8 cellular contexts compared by ENCODE assay signal in genomic region chr21:42653492-42654061, GRCh38. TPM values are rescaled to one million over a fixed set of nuclear protein-coding genes. Genes with fewer than 3 reads are reported as not detected.
DNase-seq lines count a peak whose midpoint lies in the region; ATAC-seq and TF ChIP-seq lines count a peak whose summit lies in the region.

TSS of gene PDE9A (plus strand) at chr21:42653621. CDS start at chr21:42653815, 194 bp downstream.

- H3K4me1 ChIP-seq in heart right ventricle (peaks cover 0 to 39% (median 27%) of the 10 kb centered on the region in 9 donors), psoas muscle (peaks cover 6% of the 10 kb centered on the region)

- in situ Hi-C loops in ACHN (cut with HindIII; ENCODE audit: low pct_ligation_motif_present, low pct_unique_long_range_greater_than_20kb, low sequenced_read_pairs) = no loop called here

- H3K9me3 ChIP-seq in heart right ventricle (no peaks in the 10 kb centered on the region), psoas muscle (no peaks in the 10 kb centered on the region)

- ATAC-seq in activated T-cell treated with anti-CD3 and anti-CD28 coated beads, Interleukin-2, amount 50 U/mL, for 4 hours = peak; percentile 66 to 73
- ATAC-seq in heart right ventricle (peak in 6 of 8 donors; percentile 11 to 57 (median 31)), psoas muscle (no peak), HG03095 (IDR thresholded peaks at IDR 0.05; ENCODE audit: unreplicated experiment) (no peak), GM21786 (IDR thresholded peaks at IDR 0.05; ENCODE audit: unreplicated experiment) (no peak)

- intact Hi-C loops in heart right ventricle (cut with DNase I) = loop anchor here (2.0 to 10.0 kb wide), 8 partner anchors 17 to 165 kb away; no protein-coding TSS in a partner anchor
- intact Hi-C loops in psoas muscle (cut with DNase I) = loop anchor here in 1 of 2 donors (10.0 kb wide), 1 partner anchor 161 kb away; no protein-coding TSS in a partner anchor

- no peaks in the 10 kb centered on the region for H3K36me3 Mint-ChIP-seq in activated T-cell treated with anti-CD3 and anti-CD28 coated beads, Interleukin-2, amount 50 U/mL, for 4 hours (ENCODE audit: insufficient read depth)

- H3K4me1 Mint-ChIP-seq in activated T-cell treated with anti-CD3 and anti-CD28 coated beads, Interleukin-2, amount 50 U/mL, for 4 hours (ENCODE audit: low read depth) = peaks cover 23% of the 10 kb centered on the region

- peak within 1 kb of the TSS in 8 of 10 donors; percentile 24 to 76 (median 67) for H3K27ac ChIP-seq in heart right ventricle
- H3K27ac ChIP-seq in psoas muscle = no peak within 1 kb of the TSS

- H3K4me3 ChIP-seq in LNCaP clone FGC (ENCODE audit: low read depth, low read length) (peak within 1 kb of the TSS; percentile 72), heart right ventricle (peak within 1 kb of the TSS; percentile 61 to 78 (median 69)), psoas muscle (peak within 1 kb of the TSS; percentile 66)

- 0 to 2% methylated on average over 9 to 54 of the region's 71 CpGs for WGBS in heart right ventricle, 2 donors
- 0 to 1% (median 1%) methylated on average over 7 to 66 of the region's 71 CpGs for WGBS in psoas muscle, 3 donors

- H3K9me3 Mint-ChIP-seq in activated T-cell treated with anti-CD3 and anti-CD28 coated beads, Interleukin-2, amount 50 U/mL, for 4 hours = no peaks in the 10 kb centered on the region

- peaks cover 1% of the 10 kb centered on the region for H3K27me3 Mint-ChIP-seq in activated T-cell treated with anti-CD3 and anti-CD28 coated beads, Interleukin-2, amount 50 U/mL, for 4 hours (ENCODE audit: low read depth)

- TF ChIP-seq CTCF in LNCaP clone FGC (IDR thresholded peaks at IDR 0.05; ENCODE audit: control insufficient read depth, extremely low read depth, insufficient read depth) (no peak), heart right ventricle (IDR thresholded peaks at IDR 0.05) (no peak), psoas muscle (IDR thresholded peaks at IDR 0.05) (no peak)

- peak within 1 kb of the TSS; percentile 74 for H3K4me3 Mint-ChIP-seq in activated T-cell treated with anti-CD3 and anti-CD28 coated beads, Interleukin-2, amount 50 U/mL, for 4 hours

- no peaks in the 10 kb centered on the region for H3K36me3 ChIP-seq in heart right ventricle
- H3K36me3 ChIP-seq in psoas muscle (ENCODE audit: insufficient read depth in 1 of 2, low read depth in 1 of 2) = no peaks in the 10 kb centered on the region

- H3K27me3 ChIP-seq in heart right ventricle (peaks cover 0 to 57% (median 38%) of the 10 kb centered on the region in 7 donors), psoas muscle (ENCODE audit: insufficient read depth in 3 of 3, low read length in 2 of 3) (peaks cover 0 to 72% (median 22%) of the 10 kb centered on the region in 3 donors)

- peak; percentile 40 for DNase-seq in Ammon's horn (ENCODE audit: low spot score)
- DNase-seq in LNCaP clone FGC (ENCODE audit: low read depth) = no peak
- peak; percentile 28 for DNase-seq in activated T-cell treated with anti-CD3 and anti-CD28 coated beads, Interleukin-2, amount 50 U/mL, for 4 hours
- DNase-seq in heart right ventricle = peak in 1 of 2 donors; percentile 36
- DNase-seq in psoas muscle = peak; percentile 31 to 55
- no peak for DNase-seq in ACHN

RNA-seq across cellular contexts. Expression of gene PDE9A, which starts in this region (rescaled TPM):
- 1 to 10 TPM in 2 of 3 donors, under 1 TPM in 1; 0.90 to 4.7 (median 2.5) TPM for total RNA-seq in activated T-cell treated with anti-CD3 and anti-CD28 coated beads, Interleukin-2, amount 50 U/mL, for 4 hours
- total RNA-seq in heart right ventricle = 1 to 10 TPM; 1.2 to 5.0 (median 1.9) TPM
- polyA plus RNA-seq in heart right ventricle = 1 to 10 TPM; 4.3 to 7.0 TPM
- total RNA-seq in psoas muscle = 1 to 10 TPM; 1.4 to 4.3 (median 1.8) TPM
- 1 to 10 TPM; 1.2 to 1.8 (median 1.8) TPM for polyA plus RNA-seq in psoas muscle

Comparison
In these comparisons a context has a peak if more than half of its experiments do, and no peak if none do; other contexts are left out.
1. DNase-seq: peak in Ammon's horn (single experiment), activated T-cell treated with anti-CD3 and anti-CD28 coated beads, Interleukin-2, amount 50 U/mL, for 4 hours (single experiment) and psoas muscle (2 of 2); none in LNCaP clone FGC (single experiment) and ACHN (single experiment).
2. ATAC-seq: peak in activated T-cell treated with anti-CD3 and anti-CD28 coated beads, Interleukin-2, amount 50 U/mL, for 4 hours (2 of 2) and heart right ventricle (6 of 8); none in psoas muscle (0 of 4), HG03095 (single experiment) and GM21786 (single experiment).
3. Peak in every context shown above with its lines, with median percentiles within 50 percentile points of each other: H3K4me3 ChIP-seq.